ENCODE assay signal across 20 cellular contexts in genomic region chr2:206863196-206863595, GRCh38.
"Had no signal": no experiment of that assay in that cellular context is flagged by ENCODE, and none has a peak within 500 bp of the region (broad histone marks: within the 10 kb centered on the region; RNA-seq: fewer than 3 reads in every experiment).

No MANE protein-coding gene starts in this region.

- FAIRE-seq: small intestine, urothelium cell line had no signal

- DNase-seq: activated B cell treated with CpG ODN at 0.5 μM for 24 hours; activated CD4-positive, alpha-beta T cell treated with anti-CD3 and anti-CD28 coated beads for 36 hours; activated CD4-positive, alpha-beta T cell treated with anti-CD3 and anti-CD28 coated beads, Interleukin-2, amount 50 U/mL, for 4 hours; activated effector memory CD4-positive, alpha-beta T cell treated with Interleukin-2 at 50 U/mL for 16 hours; activated naive CD4-positive, alpha-beta T cell treated with anti-CD3 and anti-CD28 coated beads for 36 hours; activated naive CD8-positive, alpha-beta T cell treated with anti-CD3 and anti-CD28 coated beads, Interleukin-2, amount 10 ng/mL, durations not matched to agents 7 days and 5 days; activated T-cell treated with anti-CD3 and anti-CD28 coated beads, Interleukin-2, amount 50 U/mL, for 48 hours; amygdala; cerebellar nuclear complex; esophagus squamous epithelium; immature natural killer cell; nucleus accumbens; right lobe of liver; small intestine; stimulated activated CD4-positive, alpha-beta T cell treated with anti-CD3 and anti-CD28 coated beads, Interleukin-2, amount 100 ng/mL, for 24 hours; stomach; T-helper 17 cell; transverse colon had no signal

- H3K4me3 ChIP-seq: coronary artery, esophagus squamous epithelium, right lobe of liver, stomach, transverse colon had no signal
